ENCODE assay signal across 21 cellular contexts in genomic region chr17:78166416-78166815, GRCh38. TPM values are rescaled to one million over a fixed set of nuclear protein-coding genes. Genes with fewer than 3 reads are reported as not detected.
DNase-seq lines count a peak whose midpoint lies in the region; FAIRE-seq and TF ChIP-seq lines count a peak whose summit lies in the region.
"Had no signal": no experiment of that assay in that cellular context is flagged by ENCODE, and none has a peak within 500 bp of the region (broad histone marks: within the 10 kb centered on the region; RNA-seq: fewer than 3 reads in every experiment).

No MANE protein-coding gene starts in this region.

- DNase-seq in H7 (peak; percentile 67), NCI-H2171 (lab: John Stamatoyannopoulos, UW) (peak; percentile 73), H1 (ENCODE audit: low read depth in 1 of 2, low spot score in 2 of 2) (no peak), LoVo (ENCODE audit: low spot score) (no peak), COLO829 (ENCODE audit: low spot score) (no peak)
- DNase-seq in activated CD4-positive, alpha-beta T cell treated with anti-CD3 and anti-CD28 coated beads for 1 hour, result no peak
- DNase-seq: activated CD4-positive, alpha-beta T cell treated with anti-CD3 and anti-CD28 coated beads, Interleukin-2, amount 50 U/mL, for 1 hour; COR-L47; GOT3; head of caudate nucleus; left lung; midbrain; NCI-H1436 treated with DMSO at 0.1 percent for 48 hours; NCI-H446 treated with DMSO at 0.1 percent for 48 hours; psoas muscle; SW 1271; upper lobe of right lung had no signal

- no peak overlapping the region for H2AFZ ChIP-seq in H1 (ENCODE audit: low read length)

- no peak overlapping the region for H4K91ac ChIP-seq in H1 (replicated peaks; ENCODE audit: insufficient read length, low read length)

- no peak overlapping the region for H4K5ac ChIP-seq in H1 (ENCODE audit: insufficient read length, low read depth, low read length)

- no peak overlapping the region for H2BK5ac ChIP-seq in H1 (ENCODE audit: low read depth, low read length)

- no peak overlapping the region for H3K23ac ChIP-seq in H1 (ENCODE audit: insufficient read length)

- H3K79me2 ChIP-seq in H1 (ENCODE audit: control insufficient read depth in 1 of 2, insufficient read depth in 2 of 2, low read length in 2 of 2), result no peaks in the 10 kb centered on the region

- POLR2A ChIA-PET in H1 (lab: Charles Lee; ENCODE audit: partially characterized antibody), result no interaction called here

- H3K4me3 ChIP-seq in H7 (ENCODE audit: insufficient read depth, low read depth, low read length) (no peak overlapping the region), H1 (ENCODE audit: extremely low read depth in 1 of 4, insufficient read depth in 2 of 4, low read depth in 3 of 4, low read length in 4 of 4) (no peak overlapping the region)
- H3K4me3 ChIP-seq: left lung, psoas muscle, skin epidermis, upper lobe of right lung had no signal

- H3K23me2 ChIP-seq in H1 (ENCODE audit: low read depth, low read length), result peaks cover 5% of the 10 kb centered on the region; the same call in 1 of the 2 replicates

- no peaks in the 10 kb centered on the region for H3K9me3 ChIP-seq in H1 (ENCODE audit: insufficient read depth in 2 of 2, low read depth in 1 of 2, low read length in 1 of 2)
- H3K9me3 ChIP-seq: left lung, psoas muscle, upper lobe of right lung had no signal

- H4K8ac ChIP-seq in H1 (ENCODE audit: extremely low read depth, insufficient read depth, low read length), result no peak overlapping the region

- TF ChIP-seq RAD21 in H1 (IDR thresholded peaks at IDR 0.05 in 1 of 2, conservative IDR thresholded peaks at IDR 0.05 in 1 of 2; ENCODE audit: low read depth in 2 of 2, low read length in 2 of 2), result no peak

- TF ChIP-seq POLR2A in H1 (IDR thresholded peaks at IDR 0.05; ENCODE audit: control extremely low read depth in 1 of 2, low read depth in 2 of 2, low read length in 2 of 2), result no peak

- peaks cover 6% of the 10 kb centered on the region for H3K79me1 ChIP-seq in H1 (ENCODE audit: low read depth, low read length)

- CTCF ChIA-PET in H1 (lab: Charles Lee; ENCODE audit: partially characterized antibody), result interaction anchor here (1.2 to 2.6 kb wide), 4 partner anchors 9 to 81 kb away, joined by 4 to 13 read pairs (median 8); no protein-coding TSS in a partner anchor

- H2AK5ac ChIP-seq in H1 (ENCODE audit: low read depth, low read length), result no peak overlapping the region

- H3K9ac ChIP-seq in H1 (replicated peaks in 1 of 4; ENCODE audit: extremely low read depth in 1 of 4, low read depth in 3 of 4, low read length in 3 of 4), result no peak overlapping the region

- FAIRE-seq in H1 (lab: Jason Lieb, UNC), result no peak
- FAIRE-seq: bronchial epithelial cell, TTC549 had no signal

- no peak overlapping the region for H3K4me2 ChIP-seq in H1 (ENCODE audit: insufficient read depth in 1 of 2, low read depth in 2 of 2, low read length in 2 of 2)

- H2BK20ac ChIP-seq in H1 (ENCODE audit: low read length), result no peak overlapping the region

- H3K4me1 ChIP-seq in H1 (replicated peaks in 1 of 4; ENCODE audit: control insufficient read depth in 3 of 4, insufficient read depth in 4 of 4, low read length in 3 of 4), result peaks cover 0 to 25% (median 14%) of the 10 kb centered on the region in 4 experiments; a peak in 6 of 7 replicates

- peaks cover 5 to 6% of the 10 kb centered on the region in 2 experiments for H4K20me1 ChIP-seq in H1 (replicated peaks in 1 of 2; ENCODE audit: control insufficient read depth in 1 of 2, insufficient read depth in 2 of 2, low read length in 2 of 2)

- H3K36me3 ChIP-seq in H7 (replicated peaks; ENCODE audit: control insufficient read depth, insufficient read depth, low read length), result no peaks in the 10 kb centered on the region
- no peaks in the 10 kb centered on the region; a peak in 1 of 8 replicates for H3K36me3 ChIP-seq in H1 (ENCODE audit: control insufficient read depth in 2 of 4, insufficient read depth in 4 of 4, low read length in 3 of 4)

- H3K4ac ChIP-seq in H1 (replicated peaks; ENCODE audit: insufficient read length, low read depth, low read length), result no peak overlapping the region

- H3K27ac ChIP-seq in H1 (ENCODE audit: low read depth, low read length), result no peak overlapping the region
- H3K27ac ChIP-seq: left lung, psoas muscle, skin epidermis, upper lobe of right lung had no signal

- H2BK120ac ChIP-seq in H1 (replicated peaks; ENCODE audit: low read depth, low read length), result no peak overlapping the region

- WGBS in H1 (ENCODE audit: extremely low coverage in 1 of 2, insufficient coverage in 1 of 2, insufficient read length in 1 of 2, insufficient replicate concordance in 2 of 2, low coverage in 1 of 2, low lambda C conversion rate in 2 of 2, missing lambda C conversion rate in 1 of 2), 2 experiments, result 64% methylated on average over 5 of the region's 6 CpGs; no CpG with 5 or more reads in 1 of the 2 experiments

- 0 out of 2 replicates have a peak overlapping the region, but pooled peaks have one; percentile 29 for H2BK15ac ChIP-seq in H1 (ENCODE audit: low read length)

- no peak for TF ChIP-seq CTCF in H1 (IDR thresholded peaks at IDR 0.05; ENCODE audit: control extremely low read depth in 1 of 3, insufficient read depth in 1 of 3, low read depth in 1 of 3, low read length in 3 of 3)

- H3K27me3 ChIP-seq in H7 (ENCODE audit: control insufficient read depth, insufficient read depth, low read length), result no peaks in the 10 kb centered on the region
- no peaks in the 10 kb centered on the region for H3K27me3 ChIP-seq in H1 (replicated peaks in 1 of 4; ENCODE audit: control insufficient read depth in 3 of 4, extremely low read depth in 1 of 4, insufficient read depth in 3 of 4, low read length in 3 of 4)
- H3K27me3 ChIP-seq: left lung, upper lobe of right lung had no signal

- no peak overlapping the region for H3K18ac ChIP-seq in H1 (ENCODE audit: extremely low read depth, low read length)

- H2BK12ac ChIP-seq in H1 (ENCODE audit: low read depth, low read length), result no peak overlapping the region

- H3K56ac ChIP-seq in H1 (replicated peaks; ENCODE audit: insufficient read length, low read depth, low read length), result no peak overlapping the region

- H3K14ac ChIP-seq in H1 (ENCODE audit: insufficient read length), result no peak overlapping the region

- no peak for TF ChIP-seq EP300 in H1 (IDR thresholded peaks at IDR 0.05; ENCODE audit: borderline replicate concordance in 1 of 2, low read depth in 2 of 2, low read length in 2 of 2)

RNA-seq across cellular contexts. Expression of gene SYNGR2, which starts 2.0 kb away (rescaled TPM):
- total RNA-seq in H7 (2014; rRNA removed; shearing (Covaris generic)), result 24.4 and 24.5 TPM in 2 replicates
- total RNA-seq in H1 (2021; fragmentation: NEBNext Ultra II Directional; extraction: Animal tissue kit (Norgen Biotek cat#: 25700)), result 48.4 and 50.0 TPM in 2 replicates
- polyA plus RNA-seq in H1 (2011; rRNA removed), result 139 and 209 TPM in 2 replicates
- polyA plus RNA-seq in H1 (2011; cell fraction: cytosol; rRNA removed), result 92.9 TPM
- polyA plus RNA-seq in H1 (2011; cell fraction: nucleus; rRNA removed), result 102 TPM
- 32.5 to 57.4 TPM (median 51.2 TPM) in 4 replicates for polyA plus RNA-seq in H1 (2012, experiment 1 of 2)
- polyA plus RNA-seq in H1 (2012, experiment 2 of 2), result 37.5 TPM
- 42.0 TPM for polyA plus RNA-seq in H1 (2013, experiment 1 of 2)
- polyA plus RNA-seq in H1 (2013, experiment 2 of 2), result 51.5 TPM
- polyA minus RNA-seq in H1 (2011; rRNA and poly(A)+ RNA removed), result 53.5 and 79.1 TPM in 2 replicates
- 28.6 TPM for polyA minus RNA-seq in H1 (2011; cell fraction: cytosol; rRNA and poly(A)+ RNA removed)
- 27.7 TPM for polyA minus RNA-seq in H1 (2011; cell fraction: nucleus; rRNA and poly(A)+ RNA removed)

RNA-seq across cellular contexts. Expression of gene C17orf99, which starts 20.2 kb away (rescaled TPM):
- total RNA-seq in H7 (2014; rRNA removed; shearing (Covaris generic)), result not detected in 2 replicates
- not detected in 2 replicates for total RNA-seq in H1 (2021; fragmentation: NEBNext Ultra II Directional; extraction: Animal tissue kit (Norgen Biotek cat#: 25700))
- not detected in 2 replicates for polyA plus RNA-seq in H1 (2011; rRNA removed)
- polyA plus RNA-seq in H1 (2011; cell fraction: cytosol; rRNA removed), result not detected
- not detected for polyA plus RNA-seq in H1 (2011; cell fraction: nucleus; rRNA removed)
- polyA plus RNA-seq in H1 (2012, experiment 1 of 2), result not detected in 4 replicates
- polyA plus RNA-seq in H1 (2012, experiment 2 of 2), result not detected
- not detected for polyA plus RNA-seq in H1 (2013, experiment 1 of 2)
- not detected for polyA plus RNA-seq in H1 (2013, experiment 2 of 2)
- not detected in 2 replicates for polyA minus RNA-seq in H1 (2011; rRNA and poly(A)+ RNA removed)
- not detected for polyA minus RNA-seq in H1 (2011; cell fraction: cytosol; rRNA and poly(A)+ RNA removed)
- polyA minus RNA-seq in H1 (2011; cell fraction: nucleus; rRNA and poly(A)+ RNA removed), result not detected
- total RNA-seq: bronchial epithelial cell, left lung, psoas muscle, upper lobe of right lung had no signal
- polyA plus RNA-seq: neural cell, psoas muscle had no signal

RNA-seq across cellular contexts. Expression of gene TK1, which starts 20.4 kb away (rescaled TPM):
- total RNA-seq in H7 (2014; rRNA removed; shearing (Covaris generic)), result 48.4 and 56.5 TPM in 2 replicates
- total RNA-seq in H1 (2021; fragmentation: NEBNext Ultra II Directional; extraction: Animal tissue kit (Norgen Biotek cat#: 25700)), result 66.9 and 76.5 TPM in 2 replicates
- polyA plus RNA-seq in H1 (2011; rRNA removed), result 147 and 170 TPM in 2 replicates
- 150 TPM for polyA plus RNA-seq in H1 (2011; cell fraction: cytosol; rRNA removed)
- 168 TPM for polyA plus RNA-seq in H1 (2011; cell fraction: nucleus; rRNA removed)
- 50.8 to 96.9 TPM (median 88.1 TPM) in 4 replicates for polyA plus RNA-seq in H1 (2012, experiment 1 of 2)
- 148 TPM for polyA plus RNA-seq in H1 (2012, experiment 2 of 2)
- 57.7 TPM for polyA plus RNA-seq in H1 (2013, experiment 1 of 2)
- polyA plus RNA-seq in H1 (2013, experiment 2 of 2), result 54.1 TPM
- polyA minus RNA-seq in H1 (2011; rRNA and poly(A)+ RNA removed), result 110 and 113 TPM in 2 replicates
- polyA minus RNA-seq in H1 (2011; cell fraction: cytosol; rRNA and poly(A)+ RNA removed), result 54.3 TPM
- polyA minus RNA-seq in H1 (2011; cell fraction: nucleus; rRNA and poly(A)+ RNA removed), result 42.3 TPM

RNA-seq across cellular contexts. Expression of gene AFMID, which starts 20.7 kb away (rescaled TPM):
- total RNA-seq in H7 (2014; rRNA removed; shearing (Covaris generic)), result 36.4 and 43.0 TPM in 2 replicates
- total RNA-seq in H1 (2021; fragmentation: NEBNext Ultra II Directional; extraction: Animal tissue kit (Norgen Biotek cat#: 25700)), result 53.0 and 54.8 TPM in 2 replicates
- 49.0 and 61.6 TPM in 2 replicates for polyA plus RNA-seq in H1 (2011; rRNA removed)
- 63.2 TPM for polyA plus RNA-seq in H1 (2011; cell fraction: cytosol; rRNA removed)
- 58.5 TPM for polyA plus RNA-seq in H1 (2011; cell fraction: nucleus; rRNA removed)
- polyA plus RNA-seq in H1 (2012, experiment 1 of 2), result 47.6 to 75.1 TPM (median 68.4 TPM) in 4 replicates
- 91.1 TPM for polyA plus RNA-seq in H1 (2012, experiment 2 of 2)
- polyA plus RNA-seq in H1 (2013, experiment 1 of 2), result 40.1 TPM
- polyA plus RNA-seq in H1 (2013, experiment 2 of 2), result 39.2 TPM
- 55.5 and 83.5 TPM in 2 replicates for polyA minus RNA-seq in H1 (2011; rRNA and poly(A)+ RNA removed)
- 30.7 TPM for polyA minus RNA-seq in H1 (2011; cell fraction: cytosol; rRNA and poly(A)+ RNA removed)
- polyA minus RNA-seq in H1 (2011; cell fraction: nucleus; rRNA and poly(A)+ RNA removed), result 42.0 TPM

RNA-seq across cellular contexts. Expression of gene TMC8, which starts 35.8 kb away (rescaled TPM):
- 0.67 and 3.3 TPM in 2 replicates for total RNA-seq in H7 (2014; rRNA removed; shearing (Covaris generic))
- 2.0 and 2.8 TPM in 2 replicates for total RNA-seq in H1 (2021; fragmentation: NEBNext Ultra II Directional; extraction: Animal tissue kit (Norgen Biotek cat#: 25700))
- 1.00 and 3.0 TPM in 2 replicates for polyA plus RNA-seq in H1 (2011; rRNA removed)
- 0.83 TPM for polyA plus RNA-seq in H1 (2011; cell fraction: cytosol; rRNA removed)
- polyA plus RNA-seq in H1 (2011; cell fraction: nucleus; rRNA removed), result 5.4 TPM
- 1.2 to 3.1 TPM (median 1.6 TPM) in 4 replicates for polyA plus RNA-seq in H1 (2012, experiment 1 of 2)
- 0.49 TPM for polyA plus RNA-seq in H1 (2012, experiment 2 of 2)
- polyA plus RNA-seq in H1 (2013, experiment 1 of 2), result 2.3 TPM
- polyA plus RNA-seq in H1 (2013, experiment 2 of 2), result 2.6 TPM
- polyA minus RNA-seq in H1 (2011; rRNA and poly(A)+ RNA removed), result 0.83 and 2.0 TPM in 2 replicates
- not detected for polyA minus RNA-seq in H1 (2011; cell fraction: cytosol; rRNA and poly(A)+ RNA removed)
- polyA minus RNA-seq in H1 (2011; cell fraction: nucleus; rRNA and poly(A)+ RNA removed), result 2.7 TPM
- total RNA-seq: bronchial epithelial cell had no signal

Comparison
In these comparisons a context has a peak if more than half of its experiments do, and no peak if none do; other contexts are left out.
1. DNase-seq: peak in H7 (single experiment) and NCI-H2171 (single experiment); none in H1 (0 of 2), LoVo (single experiment), activated CD4-positive, alpha-beta T cell treated with anti-CD3 and anti-CD28 coated beads for 1 hour (single experiment) and COLO829 (single experiment).